8 cellular contexts compared by ENCODE assay signal in the genomic region with DNA sequence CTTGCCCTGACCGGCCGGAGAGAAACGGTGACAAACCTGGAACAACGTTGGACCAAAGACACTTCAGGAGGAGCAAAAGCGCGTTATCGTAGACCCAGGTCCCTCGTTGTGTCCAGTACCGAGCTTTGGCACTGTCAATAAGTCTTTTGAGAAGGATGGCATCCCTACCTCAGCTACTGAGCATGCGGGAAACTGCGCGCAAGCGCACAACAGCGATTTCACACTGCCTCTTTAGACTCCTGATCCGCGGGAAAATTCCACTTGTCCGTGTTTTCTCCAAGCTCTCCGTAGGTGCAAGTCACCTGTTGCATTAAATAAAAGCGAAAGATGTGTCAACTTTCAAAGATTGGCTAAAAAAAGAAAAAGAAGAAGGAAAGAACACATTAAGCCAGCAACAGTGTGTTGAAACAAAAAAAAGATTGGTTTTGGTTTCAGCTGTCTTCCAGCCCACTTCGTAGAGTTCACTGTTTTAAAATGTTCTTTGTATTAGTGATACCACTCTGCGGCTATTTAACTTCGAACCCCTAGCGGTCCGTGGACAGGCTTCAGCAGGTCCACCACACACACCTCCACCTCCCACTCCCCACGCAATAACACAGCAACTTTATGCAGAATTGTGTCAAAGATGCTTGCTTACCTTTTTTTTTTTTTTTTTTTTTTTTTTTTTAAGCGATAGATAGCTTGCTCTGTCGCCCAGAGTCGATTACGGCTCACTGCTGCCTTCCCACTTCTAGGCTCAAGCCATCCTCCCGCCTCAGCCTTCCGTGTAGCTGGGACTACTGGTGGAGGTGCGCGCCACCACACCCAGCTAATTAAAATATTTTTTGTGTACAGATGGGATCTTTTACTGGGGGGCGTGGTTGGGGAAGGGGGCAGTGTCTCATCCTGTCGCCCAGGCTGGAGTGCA. TPM values are rescaled to one million over a fixed set of nuclear protein-coding genes. Genes with fewer than 3 reads are reported as not detected.
DNase-seq lines count a peak whose midpoint lies in the region; ATAC-seq, FAIRE-seq and TF ChIP-seq lines count a peak whose summit lies in the region.

A gene with protein sequence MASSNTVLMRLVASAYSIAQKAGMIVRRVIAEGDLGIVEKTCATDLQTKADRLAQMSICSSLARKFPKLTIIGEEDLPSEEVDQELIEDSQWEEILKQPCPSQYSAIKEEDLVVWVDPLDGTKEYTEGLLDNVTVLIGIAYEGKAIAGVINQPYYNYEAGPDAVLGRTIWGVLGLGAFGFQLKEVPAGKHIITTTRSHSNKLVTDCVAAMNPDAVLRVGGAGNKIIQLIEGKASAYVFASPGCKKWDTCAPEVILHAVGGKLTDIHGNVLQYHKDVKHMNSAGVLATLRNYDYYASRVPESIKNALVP (minus strand): TSS at position 139 of the 907 bp plus-strand sequence. CDS start 9,942 bp downstream, outside the sequence.

- H3K79me2 ChIP-seq in keratinocyte (ENCODE audit: control insufficient read depth, insufficient read depth, low read length), result peaks cover 17% of the 10 kb centered on the region

- H3K9me1 ChIP-seq in keratinocyte (ENCODE audit: control insufficient read depth, extremely low read depth, insufficient read depth, low read length), result no peaks in the 10 kb centered on the region

- no peaks in the 10 kb centered on the region for H3K9me3 ChIP-seq in keratinocyte (ENCODE audit: control insufficient read depth, low read depth, low read length)

- H4K20me1 ChIP-seq in keratinocyte (ENCODE audit: control insufficient read depth, extremely low read depth, insufficient read depth, low read length), result no peaks in the 10 kb centered on the region

- dilution Hi-C loops in keratinocyte (cut with MboI; ENCODE audit: extremely low pct_ligation_motif_present, low sequenced_read_pairs), result no loop called here

- FAIRE-seq in keratinocyte (lab: Jason Lieb, UNC), result peak; percentile 92

- H3K27ac ChIP-seq in keratinocyte (ENCODE audit: control insufficient read depth, insufficient read depth, low read length), result peak within 1 kb of the TSS; percentile 50

- H3K9ac ChIP-seq in keratinocyte (ENCODE audit: control insufficient read depth, extremely low read depth, insufficient read depth, low read length), result peak within 1 kb of the TSS; percentile 76

- no peaks in the 10 kb centered on the region for H3K36me3 ChIP-seq in keratinocyte (ENCODE audit: control insufficient read depth in 2 of 2, extremely low read depth in 1 of 2, insufficient read depth in 2 of 2, low read length in 2 of 2)

- H3K4me2 ChIP-seq in keratinocyte (ENCODE audit: control insufficient read depth, extremely low read depth, insufficient read depth, low read depth, low read length), result peak within 1 kb of the TSS; percentile 96

- ATAC-seq in GM19043 (IDR thresholded peaks at IDR 0.05; ENCODE audit: low read depth, unreplicated experiment) (peak; percentile 48), HG03378 (IDR thresholded peaks at IDR 0.05; ENCODE audit: unreplicated experiment) (peak; percentile 64)

- H3K27me3 ChIP-seq in keratinocyte (ENCODE audit: control insufficient read depth, extremely low read depth, insufficient read depth, low read length), result no peaks in the 10 kb centered on the region

- TF ChIP-seq CTCF in keratinocyte (optimal IDR thresholded peaks at IDR 0.05 in 1 of 3, IDR thresholded peaks at IDR 0.05 in 1 of 3, conservative IDR thresholded peaks at IDR 0.05 in 1 of 3; ENCODE audit: extremely low read depth in 1 of 3, insufficient read depth in 2 of 3, low read length in 3 of 3), result peak in 1 of 3 experiments; percentile 9

- DNase-seq in AML-193 (lab: John Stamatoyannopoulos, UW) (peak; percentile 90 to 94), NCI-H460 (ENCODE audit: extremely low read depth, low read depth) (peak; percentile 97), cerebellar nuclear complex (lab: John Stamatoyannopoulos, UW) (peak; percentile 20 to 71), keratinocyte (ENCODE audit: low read depth, low spot score) (peak; percentile 86)
- DNase-seq in activated CD4-positive, CD25-positive, alpha-beta regulatory T cell treated with anti-CD3 and anti-CD28 coated beads, Interleukin-2, amount 50 U/mL, for 72 hours, result peak; percentile 94
- DNase-seq in stimulated activated CD4-positive, alpha-beta T cell treated with anti-CD3 and anti-CD28 coated beads, Interleukin-15, amount 100 ng/mL, for 24 hours, result peak; percentile 98

- H3K4me3 ChIP-seq in keratinocyte (ENCODE audit: control insufficient read depth in 2 of 3, extremely low read depth in 1 of 3, insufficient read depth in 2 of 3, low read depth in 1 of 3, low read length in 3 of 3), result peak within 1 kb of the TSS; percentile 59 to 91 (median 81)

- peaks cover 5% of the 10 kb centered on the region for H3K4me1 ChIP-seq in keratinocyte (ENCODE audit: control insufficient read depth, extremely low read depth, insufficient read depth, low read length)

- H2AFZ ChIP-seq in keratinocyte (ENCODE audit: control insufficient read depth, low read length), result peak within 1 kb of the TSS; percentile 92

RNA-seq across cellular contexts. Expression of the gene that starts here (rescaled TPM):
- 45.5 and 48.8 TPM in 2 replicates for total RNA-seq in NCI-H460 (2014; rRNA removed; shearing (Covaris generic))
- 37.4 and 42.4 TPM in 2 replicates for polyA plus RNA-seq in NCI-H460 (2014; cell fraction: nucleus; rRNA removed)
- 45.5 to 53.9 TPM (median 53.7 TPM) in 3 replicates for polyA plus RNA-seq in keratinocyte
- 11.4 TPM for polyA plus RNA-seq in keratinocyte (2011; ENCODE audit: low read depth)
- polyA plus RNA-seq in keratinocyte (2011; cell fraction: cytosol; rRNA removed), result 40.9 and 64.2 TPM in 2 replicates
- polyA plus RNA-seq in keratinocyte (2011; cell fraction: nucleus; rRNA removed), result 69.6 and 72.3 TPM in 2 replicates
- polyA plus RNA-seq in keratinocyte (2012; ENCODE audit: low replicate concordance), result 24.3 and 29.1 TPM in 2 replicates
- polyA minus RNA-seq in keratinocyte, result 22.8 to 110 TPM (median 93.8 TPM) in 3 replicates
- 15.5 TPM for polyA minus RNA-seq in keratinocyte (2011; cell fraction: cytosol; rRNA and poly(A)+ RNA removed)
- 19.9 and 34.5 TPM in 2 replicates for polyA minus RNA-seq in keratinocyte (2011; cell fraction: nucleus; rRNA and poly(A)+ RNA removed)

Comparison
In these comparisons a context has a peak if more than half of its experiments do, and no peak if none do; other contexts are left out.
1. Peak in every context shown above with its lines: DNase-seq, ATAC-seq, H3K4me3 ChIP-seq and H3K27ac ChIP-seq.
2. DNase-seq: peak in every context shown above with its lines; median percentile 98 in stimulated activated CD4-positive, alpha-beta T cell treated with anti-CD3 and anti-CD28 coated beads, Interleukin-15, amount 100 ng/mL, for 24 hours; 97 in NCI-H460; 94 in activated CD4-positive, CD25-positive, alpha-beta regulatory T cell treated with anti-CD3 and anti-CD28 coated beads, Interleukin-2, amount 50 U/mL, for 72 hours; 92 in AML-193; 86 in keratinocyte; 46 in cerebellar nuclear complex.